1 cellular context compared by ENCODE assay signal in the genomic region with DNA sequence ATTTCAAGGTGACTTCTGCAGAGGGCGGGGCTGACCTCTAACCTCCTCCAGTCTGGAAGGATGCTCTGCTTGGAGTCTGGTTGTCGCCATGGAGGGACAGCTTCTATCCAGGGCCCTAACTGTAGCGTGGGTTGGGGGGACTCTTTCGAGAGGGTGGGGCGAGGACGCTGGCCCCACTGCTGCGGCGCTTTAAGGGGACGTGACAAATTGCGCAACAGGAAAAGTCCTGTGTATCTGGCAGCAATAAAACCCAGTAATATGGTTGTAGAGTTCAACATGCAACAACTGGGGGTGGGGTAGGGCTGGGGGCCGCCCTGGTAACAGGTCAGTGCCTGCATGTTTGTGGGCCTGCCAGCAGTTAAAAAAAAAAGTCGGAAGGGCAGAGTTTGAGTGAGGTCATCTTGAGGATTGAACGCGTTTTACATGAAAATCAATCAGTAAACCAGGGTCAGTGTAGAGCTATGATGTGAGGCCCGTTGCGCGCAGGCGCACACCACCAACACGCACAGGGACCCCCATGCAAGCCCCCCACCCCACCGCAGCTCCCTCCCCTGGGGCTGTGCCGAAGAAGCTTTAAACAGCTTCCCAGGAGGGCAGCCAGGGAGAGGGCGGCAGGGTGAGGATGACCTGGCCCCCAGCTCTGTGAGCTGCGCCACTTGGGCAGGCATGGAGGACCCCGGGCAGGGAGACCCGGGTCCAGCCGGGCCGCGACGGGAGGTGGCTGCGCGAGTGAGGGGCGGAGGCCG.
TF ChIP-seq lines count a peak whose summit lies in the region.

No MANE protein-coding gene starts in this region.

TF ChIP-seq in GM23338, 12 proteins besides CTCF, POLR2A, EP300 and RAD21 (continued from another document):
- TF ChIP-seq CREB1 (CRISPR knock-in tag; IDR thresholded peaks at IDR 0.05; ENCODE audit: low read depth) (no peak), ETS1 (IDR thresholded peaks at IDR 0.05) (no peak), ZNF114 (CRISPR knock-in tag; IDR thresholded peaks at IDR 0.05) (no peak), NANOG (IDR thresholded peaks at IDR 0.05; ENCODE audit: borderline replicate concordance) (no peak), EZH2phosphoT487 (IDR thresholded peaks at IDR 0.05; ENCODE audit: unreplicated experiment) (no peak), JUNB (IDR thresholded peaks at IDR 0.05; ENCODE audit: unreplicated experiment) (no peak), STAT1 (IDR thresholded peaks at IDR 0.05; ENCODE audit: unreplicated experiment) (no peak), POLR2AphosphoS5 (IDR thresholded peaks at IDR 0.05; ENCODE audit: low read depth) (no peak)
- TF ChIP-seq, protein P1, sequence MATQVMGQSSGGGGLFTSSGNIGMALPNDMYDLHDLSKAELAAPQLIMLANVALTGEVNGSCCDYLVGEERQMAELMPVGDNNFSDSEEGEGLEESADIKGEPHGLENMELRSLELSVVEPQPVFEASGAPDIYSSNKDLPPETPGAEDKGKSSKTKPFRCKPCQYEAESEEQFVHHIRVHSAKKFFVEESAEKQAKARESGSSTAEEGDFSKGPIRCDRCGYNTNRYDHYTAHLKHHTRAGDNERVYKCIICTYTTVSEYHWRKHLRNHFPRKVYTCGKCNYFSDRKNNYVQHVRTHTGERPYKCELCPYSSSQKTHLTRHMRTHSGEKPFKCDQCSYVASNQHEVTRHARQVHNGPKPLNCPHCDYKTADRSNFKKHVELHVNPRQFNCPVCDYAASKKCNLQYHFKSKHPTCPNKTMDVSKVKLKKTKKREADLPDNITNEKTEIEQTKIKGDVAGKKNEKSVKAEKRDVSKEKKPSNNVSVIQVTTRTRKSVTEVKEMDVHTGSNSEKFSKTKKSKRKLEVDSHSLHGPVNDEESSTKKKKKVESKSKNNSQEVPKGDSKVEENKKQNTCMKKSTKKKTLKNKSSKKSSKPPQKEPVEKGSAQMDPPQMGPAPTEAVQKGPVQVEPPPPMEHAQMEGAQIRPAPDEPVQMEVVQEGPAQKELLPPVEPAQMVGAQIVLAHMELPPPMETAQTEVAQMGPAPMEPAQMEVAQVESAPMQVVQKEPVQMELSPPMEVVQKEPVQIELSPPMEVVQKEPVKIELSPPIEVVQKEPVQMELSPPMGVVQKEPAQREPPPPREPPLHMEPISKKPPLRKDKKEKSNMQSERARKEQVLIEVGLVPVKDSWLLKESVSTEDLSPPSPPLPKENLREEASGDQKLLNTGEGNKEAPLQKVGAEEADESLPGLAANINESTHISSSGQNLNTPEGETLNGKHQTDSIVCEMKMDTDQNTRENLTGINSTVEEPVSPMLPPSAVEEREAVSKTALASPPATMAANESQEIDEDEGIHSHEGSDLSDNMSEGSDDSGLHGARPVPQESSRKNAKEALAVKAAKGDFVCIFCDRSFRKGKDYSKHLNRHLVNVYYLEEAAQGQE (IDR thresholded peaks at IDR 0.05; ENCODE audit: unreplicated experiment): no peak
